Comparison of ENCODE assay signal across 8 cellular contexts in the genomic region with DNA sequence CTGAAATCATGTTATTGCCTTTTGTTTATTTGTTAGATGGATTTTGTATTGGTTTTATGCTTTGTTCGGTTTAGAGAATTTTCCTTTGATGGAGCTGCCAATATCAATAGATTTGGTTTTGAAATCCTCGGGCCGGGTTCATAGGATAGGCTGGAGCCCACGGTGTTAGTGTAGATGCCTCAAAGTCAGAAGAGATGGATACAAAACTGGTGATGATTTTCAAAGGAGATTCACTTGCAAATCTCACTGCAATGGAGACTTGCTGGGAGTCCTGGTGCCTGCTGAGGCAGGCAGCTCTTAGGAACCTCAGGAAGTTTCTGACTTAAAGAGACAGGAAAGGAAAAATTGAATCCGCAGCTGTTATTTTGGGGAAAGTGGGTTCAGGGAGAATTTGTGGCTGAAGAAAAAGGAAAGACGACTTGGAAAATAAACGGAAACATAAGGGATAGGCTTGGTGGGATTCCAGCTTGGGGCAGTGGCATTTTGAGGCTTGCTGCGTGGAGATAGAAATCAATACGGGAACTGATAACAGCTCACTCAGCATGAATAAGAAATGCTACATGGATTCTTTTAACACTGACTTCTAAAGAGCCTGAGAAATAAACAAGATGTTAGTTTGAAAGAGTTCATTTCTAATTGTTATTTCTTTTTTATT.
DNase-seq lines count a peak whose midpoint lies in the region; ATAC-seq and TF ChIP-seq lines count a peak whose summit lies in the region.

No MANE protein-coding gene starts in this region.

- H3K4me1 Mint-ChIP-seq in T-helper 2 cell treated with Interferon-gamma antibody and Interleukin-4, amounts not matched to agents 5 μg/mL and 100 μg/mL, for 36 hours (ENCODE audit: low read depth) = peaks cover 19% of the 10 kb centered on the region

- no peaks in the 10 kb centered on the region for H3K9me3 ChIP-seq in body of pancreas
- no peaks in the 10 kb centered on the region for H3K9me3 ChIP-seq in testis

- peak overlapping the region; percentile 86 for H3K4me3 Mint-ChIP-seq in T-helper 2 cell treated with Interferon-gamma antibody and Interleukin-4, amounts not matched to agents 5 μg/mL and 100 μg/mL, for 36 hours

- H3K27ac Mint-ChIP-seq in T-helper 2 cell treated with Interferon-gamma antibody and Interleukin-4, amounts not matched to agents 5 μg/mL and 100 μg/mL, for 36 hours = no peak overlapping the region

- ATAC-seq in body of pancreas (peak; percentile 28), GM21737 (IDR thresholded peaks at IDR 0.05; ENCODE audit: unreplicated experiment) (no peak), GM19397 (IDR thresholded peaks at IDR 0.05; ENCODE audit: unreplicated experiment) (no peak)

- TF ChIP-seq POLR2A in body of pancreas (IDR thresholded peaks at IDR 0.05) = peak in 1 of 3 donors; percentile 8
- no peak for TF ChIP-seq POLR2A in lower leg skin (IDR thresholded peaks at IDR 0.05)
- no peak for TF ChIP-seq POLR2A in testis (IDR thresholded peaks at IDR 0.05)

- H3K36me3 ChIP-seq in body of pancreas (replicated peaks in 1 of 2; ENCODE audit: insufficient read depth in 1 of 2, low read depth in 2 of 2) (no peaks in the 10 kb centered on the region), testis (ENCODE audit: low read depth, missing control alignments) (no peaks in the 10 kb centered on the region)

- H3K27me3 ChIP-seq in body of pancreas (no peaks in the 10 kb centered on the region), testis (no peaks in the 10 kb centered on the region)

- WGBS in body of pancreas, 2 donors = 2 to 4% methylated on average over 9 of the region's 9 CpGs
- WGBS in lower leg skin, 2 donors = 7 to 11% methylated on average over 9 of the region's 9 CpGs
- WGBS in testis, 2 donors = 5 to 9% methylated on average over 9 of the region's 9 CpGs

- no peaks in the 10 kb centered on the region for H3K36me3 Mint-ChIP-seq in T-helper 2 cell treated with Interferon-gamma antibody and Interleukin-4, amounts not matched to agents 5 μg/mL and 100 μg/mL, for 36 hours (ENCODE audit: low read depth)

- H3K4me1 ChIP-seq in body of pancreas (peaks cover 27% of the 10 kb centered on the region), testis (peaks cover 9% of the 10 kb centered on the region)

- no peaks in the 10 kb centered on the region for H3K9me3 Mint-ChIP-seq in T-helper 2 cell treated with Interferon-gamma antibody and Interleukin-4, amounts not matched to agents 5 μg/mL and 100 μg/mL, for 36 hours

- DNase-seq in T-helper 2 cell treated with Interferon-gamma antibody and Interleukin-4, amounts not matched to agents 5 μg/mL and 100 μg/mL, for 36 hours (ENCODE audit: low spot score) = no peak
- DNase-seq in T-helper 2 cell = no peak
- peak in 3 of 4 donors; percentile 15 to 22 (median 20) for DNase-seq in body of pancreas
- no peak for DNase-seq in lower leg skin (ENCODE audit: low spot score in 2 of 2)
- no peak for DNase-seq in testis
- DNase-seq in LoVo (ENCODE audit: low spot score) = no peak

- peak overlapping the region; percentile 20 to 44 for H3K4me3 ChIP-seq in body of pancreas
- peak overlapping the region; percentile 31 for H3K4me3 ChIP-seq in lower leg skin (ENCODE audit: low read depth, poor library complexity, severe bottlenecking)
- H3K4me3 ChIP-seq in testis = peak overlapping the region; percentile 60 to 68

- intact Hi-C loops in body of pancreas (cut with DNase I) (no loop called here), lower leg skin (cut with DNase I; ENCODE audit: low total_unique reads) (no loop called here), testis (cut with DNase I; ENCODE audit: low total_unique reads) (no loop called here)

- TF ChIP-seq CTCF in body of pancreas (IDR thresholded peaks at IDR 0.05) = no peak
- TF ChIP-seq CTCF in lower leg skin (IDR thresholded peaks at IDR 0.05) = no peak
- TF ChIP-seq CTCF in testis (IDR thresholded peaks at IDR 0.05) = no peak

- H3K27ac ChIP-seq in body of pancreas (peak overlapping the region; percentile 27 to 84 (median 78)), testis (peak overlapping the region; percentile 70 to 71)

- peaks cover 55% of the 10 kb centered on the region for H3K27me3 Mint-ChIP-seq in T-helper 2 cell treated with Interferon-gamma antibody and Interleukin-4, amounts not matched to agents 5 μg/mL and 100 μg/mL, for 36 hours (ENCODE audit: low read depth)

Comparison
In these comparisons a context has a peak if more than half of its experiments do, and no peak if none do; other contexts are left out.
1. DNase-seq: peak in body of pancreas (3 of 4); none in T-helper 2 cell treated with Interferon-gamma antibody and Interleukin-4, amounts not matched to agents 5 μg/mL and 100 μg/mL, for 36 hours (single experiment), T-helper 2 cell (0 of 5), lower leg skin (0 of 2), testis (single experiment) and LoVo (single experiment).
2. Peak in every context shown above with its lines, with median percentiles within 50 percentile points of each other: H3K4me3 ChIP-seq.